In genomic region chr5:72129730-72130129, GRCh38 we compare ENCODE assay signal across 1 cellular context.
TF ChIP-seq lines count a peak whose summit lies in the region.

No MANE protein-coding gene starts in this region.

TF ChIP-seq in IMR-90, 13 proteins besides CTCF, POLR2A, EP300 and RAD21:
- no peak for TF ChIP-seq ELK1 (IDR thresholded peaks at IDR 0.05; ENCODE audit: borderline replicate concordance, low read depth, low read length)
- no peak for TF ChIP-seq SMC3 (IDR thresholded peaks at IDR 0.05; ENCODE audit: low read depth, low read length)
- TF ChIP-seq BHLHE40 (IDR thresholded peaks at IDR 0.05; ENCODE audit: low read depth, low read length), result no peak
- no peak for TF ChIP-seq FOS (IDR thresholded peaks at IDR 0.05; ENCODE audit: low read depth, low read length)
- no peak for TF ChIP-seq MXI1 (IDR thresholded peaks at IDR 0.05; ENCODE audit: borderline replicate concordance, low read depth, low read length)
- no peak for TF ChIP-seq MAZ (IDR thresholded peaks at IDR 0.05; ENCODE audit: borderline replicate concordance, low read depth, low read length)
- TF ChIP-seq MAFK (IDR thresholded peaks at IDR 0.05; ENCODE audit: low read depth, low read length), result no peak
- TF ChIP-seq RFX5 (IDR thresholded peaks at IDR 0.05; ENCODE audit: low read depth, low read length), result no peak
- TF ChIP-seq RCOR1 (IDR thresholded peaks at IDR 0.05; ENCODE audit: insufficient replicate concordance, low read length), result no peak
- no peak for TF ChIP-seq CEBPB (IDR thresholded peaks at IDR 0.05; ENCODE audit: low read depth, low read length)
- TF ChIP-seq NFE2L2 (IDR thresholded peaks at IDR 0.05; ENCODE audit: low read depth, low read length), result no peak
- TF ChIP-seq CHD1 (IDR thresholded peaks at IDR 0.05; ENCODE audit: low read depth, low read length), result no peak
- no peak for TF ChIP-seq USF2 (IDR thresholded peaks at IDR 0.05; ENCODE audit: low read depth, low read length)
